In genomic region chr14:103628221-103628683, GRCh38 we compare ENCODE assay signal across 8 cellular contexts. TPM values are rescaled to one million over a fixed set of nuclear protein-coding genes. Genes with fewer than 3 reads are reported as not detected.
DNase-seq lines count a peak whose midpoint lies in the region; ATAC-seq and TF ChIP-seq lines count a peak whose summit lies in the region.

No MANE protein-coding gene starts in this region.

- peak overlapping the region; percentile 68 for H3K4me3 ChIP-seq in MM.1S (ENCODE audit: low read length)

- H3K27me3 ChIP-seq in MM.1S (replicated peaks; ENCODE audit: insufficient read depth, low read length), result no peaks in the 10 kb centered on the region

- H3K4me3 Mint-ChIP-seq in T-helper 2 cell treated with Interferon-gamma antibody and Interleukin-4, amounts not matched to agents 5 μg/mL and 100 μg/mL, for 36 hours, result peak overlapping the region; percentile 79

- H3K27me3 Mint-ChIP-seq in T-helper 2 cell treated with Interferon-gamma antibody and Interleukin-4, amounts not matched to agents 5 μg/mL and 100 μg/mL, for 36 hours (ENCODE audit: low read depth), result no peaks in the 10 kb centered on the region

- peaks cover 24% of the 10 kb centered on the region for H3K4me1 Mint-ChIP-seq in T-helper 2 cell treated with Interferon-gamma antibody and Interleukin-4, amounts not matched to agents 5 μg/mL and 100 μg/mL, for 36 hours (ENCODE audit: low read depth)

- ATAC-seq in left ventricle myocardium superior (peak; percentile 71), HG02981 (IDR thresholded peaks at IDR 0.05; ENCODE audit: unreplicated experiment) (no peak)

- H3K79me2 ChIP-seq in MM.1S (ENCODE audit: low read length), result peaks cover 44% of the 10 kb centered on the region

- H3K4me2 ChIP-seq in MM.1S (ENCODE audit: low read depth, low read length), result peak overlapping the region; percentile 84

- no peaks in the 10 kb centered on the region for H4K20me1 ChIP-seq in MM.1S (ENCODE audit: insufficient read depth, low read length)

- H2AFZ ChIP-seq in MM.1S (ENCODE audit: low read length), result peak overlapping the region; percentile 61

- peak overlapping the region; percentile 77; the same call in 1 of the 2 replicates for H3K27ac ChIP-seq in MM.1S (ENCODE audit: low read length)

- H3K36me3 Mint-ChIP-seq in T-helper 2 cell treated with Interferon-gamma antibody and Interleukin-4, amounts not matched to agents 5 μg/mL and 100 μg/mL, for 36 hours (ENCODE audit: low read depth), result peaks cover 6% of the 10 kb centered on the region

- peak overlapping the region; percentile 88 for H3K27ac Mint-ChIP-seq in T-helper 2 cell treated with Interferon-gamma antibody and Interleukin-4, amounts not matched to agents 5 μg/mL and 100 μg/mL, for 36 hours

- no peaks in the 10 kb centered on the region for H3K9me3 Mint-ChIP-seq in T-helper 2 cell treated with Interferon-gamma antibody and Interleukin-4, amounts not matched to agents 5 μg/mL and 100 μg/mL, for 36 hours

- peak overlapping the region; percentile 83 for H3K9ac ChIP-seq in MM.1S (ENCODE audit: low read length)

- H3K9me3 ChIP-seq in MM.1S (replicated peaks; ENCODE audit: insufficient read depth, low read length), result no peaks in the 10 kb centered on the region

- H3K4me1 ChIP-seq in MM.1S (ENCODE audit: low read length), result peaks cover 20% of the 10 kb centered on the region

- peaks cover 3% of the 10 kb centered on the region; the same call in 1 of the 2 replicates for H3F3A ChIP-seq in MM.1S (ENCODE audit: insufficient read depth, low read length)

- no peaks in the 10 kb centered on the region for H3K9me2 ChIP-seq in MM.1S (replicated peaks; ENCODE audit: insufficient read depth, low read length)

- DNase-seq in T-helper 2 cell treated with Interferon-gamma antibody and Interleukin-4, amounts not matched to agents 5 μg/mL and 100 μg/mL, for 36 hours (ENCODE audit: low spot score), result peak; percentile 18
- no peak for DNase-seq in T-helper 2 cell
- peak; percentile 57 for DNase-seq in MM.1S
- peak; percentile 78 for DNase-seq in amniotic epithelial cell (ENCODE audit: low read depth)
- DNase-seq in left ventricle myocardium superior, result peak; percentile 85
- peak; percentile 30 for DNase-seq in pons (ENCODE audit: low spot score)
- no peak for DNase-seq in SKM-1 treated with dmso at 0.1 percent for 144 hours (lab: John Stamatoyannopoulos, UW; ENCODE audit: unreplicated experiment)

- intact Hi-C loops in left ventricle myocardium superior (cut with micrococcal nuclease), result no loop called here

- no peak for TF ChIP-seq CTCF in MM.1S (IDR thresholded peaks at IDR 0.05; ENCODE audit: low read length)

- no peaks in the 10 kb centered on the region for H3K36me3 ChIP-seq in MM.1S (replicated peaks; ENCODE audit: insufficient read depth, low read length)

RNA-seq across cellular contexts. Expression of gene KLC1, which starts 0.8 kb away (rescaled TPM):
- 146 TPM for total RNA-seq in left ventricle myocardium superior

Comparison
In these comparisons a context has a peak if more than half of its experiments do, and no peak if none do; other contexts are left out.
1. DNase-seq: peak in T-helper 2 cell treated with Interferon-gamma antibody and Interleukin-4, amounts not matched to agents 5 μg/mL and 100 μg/mL, for 36 hours (single experiment), MM.1S (single experiment), amniotic epithelial cell (single experiment), left ventricle myocardium superior (single experiment) and pons (single experiment); none in T-helper 2 cell (0 of 5) and SKM-1 treated with dmso at 0.1 percent for 144 hours (single experiment).